In the genomic region with DNA sequence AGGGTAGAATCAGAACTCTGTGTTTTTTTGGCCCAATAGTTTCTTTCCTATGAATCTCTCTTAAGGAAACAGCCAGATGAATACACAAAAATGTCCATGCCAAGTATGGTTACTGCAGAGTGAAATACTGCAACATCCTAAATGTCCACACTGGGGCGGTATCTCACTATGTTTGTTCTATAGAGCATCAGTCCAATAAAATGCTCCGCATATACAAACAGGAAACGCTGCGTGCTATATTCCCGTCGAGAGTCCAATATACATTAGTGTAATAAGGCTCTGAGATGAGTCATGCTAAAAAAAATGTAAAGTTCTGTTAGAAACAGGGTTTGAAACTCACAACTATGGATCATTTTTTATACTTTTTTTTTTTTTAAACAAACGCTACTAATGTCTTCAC, we compare ENCODE assay signal across 8 cellular contexts.
A peak's percentile ranks its signal among the peaks of the same experiment; 100 is the strongest.
DNase-seq lines count a peak whose midpoint lies in the region; ATAC-seq, FAIRE-seq and TF ChIP-seq lines count a peak whose summit lies in the region.

No MANE protein-coding gene starts in this region.

- no peaks in the 10 kb centered on the region for H3K36me3 ChIP-seq in keratinocyte (ENCODE audit: control insufficient read depth in 2 of 2, extremely low read depth in 1 of 2, insufficient read depth in 2 of 2, low read length in 2 of 2)
- H3K36me3 ChIP-seq in thyroid gland, result no peaks in the 10 kb centered on the region

- no peak overlapping the region for H3K9ac ChIP-seq in keratinocyte (ENCODE audit: control insufficient read depth, extremely low read depth, insufficient read depth, low read length)

- peak; percentile 70 for ATAC-seq in HG03097 (IDR thresholded peaks at IDR 0.05; ENCODE audit: low FRiP score, unreplicated experiment)

- H3K4me1 ChIP-seq in keratinocyte (ENCODE audit: control insufficient read depth, extremely low read depth, insufficient read depth, low read length) (no peaks in the 10 kb centered on the region), thyroid gland (no peaks in the 10 kb centered on the region)

- no peak overlapping the region for H3K27ac ChIP-seq in keratinocyte (ENCODE audit: control insufficient read depth, insufficient read depth, low read length)
- H3K27ac ChIP-seq in thyroid gland, result no peak overlapping the region

- DNase-seq in AML-193 (lab: John Stamatoyannopoulos, UW), result peak; percentile 1 to 11
- peak; percentile 70 for DNase-seq in NCI-H69 (lab: John Stamatoyannopoulos, UW)
- DNase-seq in amniotic stem cell (lab: John Stamatoyannopoulos, UW), result peak; percentile 7
- DNase-seq in keratinocyte (ENCODE audit: low read depth, low spot score), result peak; percentile 1
- DNase-seq in thyroid gland, result peak; percentile 5 to 9
- no peak for DNase-seq in activated effector memory CD4-positive, alpha-beta T cell treated with anti-CD3 and anti-CD28 coated beads, Interleukin-2, amount 50 U/mL, for 16 hours

- H3K9me3 ChIP-seq in keratinocyte (ENCODE audit: control insufficient read depth, low read depth, low read length), result no peaks in the 10 kb centered on the region
- H3K9me3 ChIP-seq in thyroid gland, result no peaks in the 10 kb centered on the region

- 7 to 9% methylated on average over 7 of the region's 7 CpGs for WGBS in thyroid gland, 2 donors

- H3K27me3 ChIP-seq in keratinocyte (ENCODE audit: control insufficient read depth, extremely low read depth, insufficient read depth, low read length), result no peaks in the 10 kb centered on the region
- no peaks in the 10 kb centered on the region for H3K27me3 ChIP-seq in thyroid gland

- no peak overlapping the region for H3K4me2 ChIP-seq in keratinocyte (ENCODE audit: control insufficient read depth, extremely low read depth, insufficient read depth, low read depth, low read length)

- H3K79me2 ChIP-seq in keratinocyte (ENCODE audit: control insufficient read depth, insufficient read depth, low read length), result no peaks in the 10 kb centered on the region

- TF ChIP-seq CTCF in GM12875 (IDR thresholded peaks at IDR 0.05; ENCODE audit: borderline replicate concordance, insufficient read depth, low read depth, low read length), result peak; percentile 59; the same call in 1 of the 2 replicates
- peak; percentile 53 to 63 (median 53) for TF ChIP-seq CTCF in keratinocyte (optimal IDR thresholded peaks at IDR 0.05 in 1 of 3, IDR thresholded peaks at IDR 0.05 in 1 of 3, conservative IDR thresholded peaks at IDR 0.05 in 1 of 3; ENCODE audit: extremely low read depth in 1 of 3, insufficient read depth in 2 of 3, low read length in 3 of 3)
- TF ChIP-seq CTCF in thyroid gland (IDR thresholded peaks at IDR 0.05), result peak; percentile 12 to 50 (median 26)

- no peaks in the 10 kb centered on the region for H4K20me1 ChIP-seq in keratinocyte (ENCODE audit: control insufficient read depth, extremely low read depth, insufficient read depth, low read length)

- intact Hi-C loops in thyroid gland (cut with DNase I), result no loop called here

- dilution Hi-C loops in keratinocyte (cut with MboI; ENCODE audit: extremely low pct_ligation_motif_present, low sequenced_read_pairs), result no loop called here

- TF ChIP-seq POLR2A in thyroid gland (IDR thresholded peaks at IDR 0.05), result no peak

- no peak overlapping the region for H3K4me3 ChIP-seq in GM12875 (ENCODE audit: low read depth, low read length)
- H3K4me3 ChIP-seq in keratinocyte (ENCODE audit: control insufficient read depth in 2 of 3, extremely low read depth in 1 of 3, insufficient read depth in 2 of 3, low read depth in 1 of 3, low read length in 3 of 3), result no peak overlapping the region
- H3K4me3 ChIP-seq in thyroid gland (replicated peaks in 1 of 3), result no peak overlapping the region

- H3K9me1 ChIP-seq in keratinocyte (ENCODE audit: control insufficient read depth, extremely low read depth, insufficient read depth, low read length), result no peaks in the 10 kb centered on the region

- FAIRE-seq in keratinocyte (lab: Jason Lieb, UNC), result peak; percentile 72

- H2AFZ ChIP-seq in keratinocyte (ENCODE audit: control insufficient read depth, low read length), result no peak overlapping the region
